Comparison of ENCODE assay signal across 28 cellular contexts in genomic region chr2:238032755-238033337, GRCh38. TPM values are rescaled to one million over a fixed set of nuclear protein-coding genes. Genes with fewer than 3 reads are reported as not detected.
DNase-seq lines count a peak whose midpoint lies in the region; ATAC-seq and TF ChIP-seq lines count a peak whose summit lies in the region.
"Had no signal": no experiment of that assay in that cellular context is flagged by ENCODE, and none has a peak within 500 bp of the region (broad histone marks: within the 10 kb centered on the region; RNA-seq: fewer than 3 reads in every experiment).

No MANE protein-coding gene starts in this region.

- H3K9me3 ChIP-seq in MM.1S (replicated peaks; ENCODE audit: insufficient read depth, low read length) = no peaks in the 10 kb centered on the region
- H3K9me3 ChIP-seq: Peyer's patch, SJSA1, upper lobe of left lung had no signal

- ATAC-seq in foreskin keratinocyte (peak; percentile 13), HG03175 (IDR thresholded peaks at IDR 0.05; ENCODE audit: unreplicated experiment) (no peak)
- ATAC-seq in stimulated activated effector memory CD8-positive, alpha-beta T cell treated with anti-CD3 and anti-CD28 coated beads, Interleukin-12 subunit alpha, Interleukin-12 subunit beta, amount 100 ng/mL, for 72 hours = no peak
- ATAC-seq: sciatic nerve, T-cell had no signal

- H3K4me1 ChIP-seq in MM.1S (ENCODE audit: low read length) (peaks cover 10% of the 10 kb centered on the region; the same call in 1 of the 2 replicates), foreskin keratinocyte (peaks cover 34% of the 10 kb centered on the region)
- H3K4me1 ChIP-seq: neural progenitor cell, Peyer's patch, SJSA1, upper lobe of left lung had no signal

- no peaks in the 10 kb centered on the region for H3K36me3 ChIP-seq in MM.1S (replicated peaks; ENCODE audit: insufficient read depth, low read length)
- H3K36me3 ChIP-seq: neural progenitor cell had no signal

- H3K27ac ChIP-seq in MM.1S (ENCODE audit: low read length) = peak overlapping the region; percentile 14; the same call in 1 of the 2 replicates
- no peak overlapping the region for H3K27ac ChIP-seq in foreskin keratinocyte
- H3K27ac ChIP-seq: neural progenitor cell, Peyer's patch, SJSA1, upper lobe of left lung, WERI-Rb-1 had no signal

- H3K4me3 Mint-ChIP-seq in stimulated activated effector memory CD8-positive, alpha-beta T cell treated with anti-CD3 and anti-CD28 coated beads, Interleukin-12 subunit alpha, Interleukin-12 subunit beta, amount 100 ng/mL, for 72 hours = no peak overlapping the region
- H3K4me3 Mint-ChIP-seq: activated CD4-positive, alpha-beta T cell treated with anti-CD3 and anti-CD28 coated beads, Interleukin-2, amount 10 ng/mL, durations not matched to agents 7 days and 5 days; activated naive CD8-positive, alpha-beta T cell treated with anti-CD3 and anti-CD28 coated beads for 36 hours; memory B cell; neural progenitor cell; T-cell had no signal

- no peak overlapping the region for H3K9ac ChIP-seq in MM.1S (ENCODE audit: low read length)
- H3K9ac ChIP-seq: neural progenitor cell had no signal

- H3K36me3 Mint-ChIP-seq in stimulated activated effector memory CD8-positive, alpha-beta T cell treated with anti-CD3 and anti-CD28 coated beads, Interleukin-12 subunit alpha, Interleukin-12 subunit beta, amount 100 ng/mL, for 72 hours = peaks cover 99% of the 10 kb centered on the region

- H3K27me3 ChIP-seq in MM.1S (replicated peaks; ENCODE audit: insufficient read depth, low read length) (no peaks in the 10 kb centered on the region), foreskin keratinocyte (no peaks in the 10 kb centered on the region)
- H3K27me3 ChIP-seq: neural progenitor cell, Peyer's patch, SJSA1, upper lobe of left lung had no signal

- H3K4me1 Mint-ChIP-seq in stimulated activated effector memory CD8-positive, alpha-beta T cell treated with anti-CD3 and anti-CD28 coated beads, Interleukin-12 subunit alpha, Interleukin-12 subunit beta, amount 100 ng/mL, for 72 hours = no peaks in the 10 kb centered on the region
- H3K4me1 Mint-ChIP-seq: memory B cell, neural progenitor cell had no signal

- in situ Hi-C loops in GM13976 (cut with MboI; ENCODE audit: low sequenced_read_pairs, unreplicated experiment) = no loop called here

- no peaks in the 10 kb centered on the region for H3K79me2 ChIP-seq in MM.1S (ENCODE audit: low read length)

- peak; percentile 38 for DNase-seq in GM13976 (ENCODE audit: low spot score)
- DNase-seq in MM.1S = peak; percentile 59
- peak in 1 of 2 donors; percentile 20 for DNase-seq in foreskin keratinocyte
- DNase-seq in stimulated activated effector memory CD8-positive, alpha-beta T cell treated with anti-CD3 and anti-CD28 coated beads, Interleukin-12 subunit alpha, Interleukin-12 subunit beta, amount 100 ng/mL, for 72 hours (ENCODE audit: low spot score in 2 of 2) = no peak
- no peak for DNase-seq in activated CD4-positive, alpha-beta T cell treated with anti-CD3 and anti-CD28 coated beads for 48 hours
- DNase-seq in NCI-H146 treated with DMSO at 0.1 percent for 48 hours (lab: John Stamatoyannopoulos, UW; ENCODE audit: unreplicated experiment) = no peak
- DNase-seq: activated CD4-positive, alpha-beta T cell treated with anti-CD3 and anti-CD28 coated beads, Interleukin-2, amount 10 ng/mL, durations not matched to agents 7 days and 5 days; activated gamma-delta T cell; activated naive CD8-positive, alpha-beta T cell treated with anti-CD3 and anti-CD28 coated beads for 36 hours; anterior cingulate cortex; DMS 273 treated with DMSO at 0.1 percent for 48 hours; effector CD4-positive, alpha-beta T cell; GOT3; hypothalamus; NCI-H1436; NCI-H748 treated with DMSO at 0.1 percent for 48 hours; Peyer's patch; stimulated activated CD4-positive, alpha-beta T cell treated with anti-CD3 and anti-CD28 coated beads, Interleukin-12 subunit alpha, Interleukin-12 subunit beta, amount 100 ng/mL, for 4 hours; stimulated activated CD4-positive, alpha-beta T cell treated with anti-CD3 and anti-CD28 coated beads, Interleukin-4, amount 100 ng/mL, for 1 hour; substantia nigra; T-cell; upper lobe of left lung; WERI-Rb-1 had no signal

- TF ChIP-seq CTCF in GM13976 (IDR thresholded peaks at IDR 0.05; ENCODE audit: borderline replicate concordance, control extremely low read depth, extremely low read depth, insufficient read depth, missing control alignments) (no peak), MM.1S (IDR thresholded peaks at IDR 0.05; ENCODE audit: low read length) (no peak), foreskin keratinocyte (conservative IDR thresholded peaks at IDR 0.05) (no peak)

- H3K4me3 ChIP-seq in MM.1S (ENCODE audit: low read length) = no peak overlapping the region
- H3K4me3 ChIP-seq: neural progenitor cell, Peyer's patch, SJSA1, upper lobe of left lung had no signal

- H3K4me2 ChIP-seq in MM.1S (ENCODE audit: low read depth, low read length) = no peak overlapping the region
- H3K4me2 ChIP-seq: neural progenitor cell had no signal

- peaks cover 4% of the 10 kb centered on the region; the same call in 1 of the 2 replicates for H3F3A ChIP-seq in MM.1S (ENCODE audit: insufficient read depth, low read length)

- no peaks in the 10 kb centered on the region for H3K9me3 Mint-ChIP-seq in stimulated activated effector memory CD8-positive, alpha-beta T cell treated with anti-CD3 and anti-CD28 coated beads, Interleukin-12 subunit alpha, Interleukin-12 subunit beta, amount 100 ng/mL, for 72 hours
- H3K9me3 Mint-ChIP-seq: activated CD4-positive, alpha-beta T cell treated with anti-CD3 and anti-CD28 coated beads, Interleukin-2, amount 10 ng/mL, durations not matched to agents 7 days and 5 days; activated naive CD8-positive, alpha-beta T cell treated with anti-CD3 and anti-CD28 coated beads for 36 hours; memory B cell; neural progenitor cell; T-cell had no signal

- no peaks in the 10 kb centered on the region for H3K9me2 ChIP-seq in MM.1S (replicated peaks; ENCODE audit: insufficient read depth, low read length)

- no peaks in the 10 kb centered on the region for H4K20me1 ChIP-seq in MM.1S (ENCODE audit: insufficient read depth, low read length)

- H2AFZ ChIP-seq in MM.1S (ENCODE audit: low read length) = no peak overlapping the region
- H2AFZ ChIP-seq: neural progenitor cell had no signal

- H3K27ac Mint-ChIP-seq in stimulated activated effector memory CD8-positive, alpha-beta T cell treated with anti-CD3 and anti-CD28 coated beads, Interleukin-12 subunit alpha, Interleukin-12 subunit beta, amount 100 ng/mL, for 72 hours = peak overlapping the region; percentile 10
- H3K27ac Mint-ChIP-seq: activated CD4-positive, alpha-beta T cell treated with anti-CD3 and anti-CD28 coated beads, Interleukin-2, amount 10 ng/mL, durations not matched to agents 7 days and 5 days; activated naive CD8-positive, alpha-beta T cell treated with anti-CD3 and anti-CD28 coated beads for 36 hours; neural progenitor cell; T-cell had no signal

RNA-seq across cellular contexts. Expression of gene SCLY, which starts 28.0 kb away (rescaled TPM):
- total RNA-seq in foreskin keratinocyte = 23.5 and 24.6 TPM in 2 replicates
- 21.6 and 27.8 TPM in 2 replicates for polyA plus RNA-seq in foreskin keratinocyte

Comparison
In these comparisons a context has a peak if more than half of its experiments do, and no peak if none do; other contexts are left out.
1. DNase-seq: peak in GM13976 (single experiment) and MM.1S (single experiment); none in stimulated activated effector memory CD8-positive, alpha-beta T cell treated with anti-CD3 and anti-CD28 coated beads, Interleukin-12 subunit alpha, Interleukin-12 subunit beta, amount 100 ng/mL, for 72 hours (0 of 2), activated CD4-positive, alpha-beta T cell treated with anti-CD3 and anti-CD28 coated beads for 48 hours (single experiment) and NCI-H146 treated with DMSO at 0.1 percent for 48 hours (single experiment).